In genomic region chr9:128702445-128702948, GRCh38 we compare ENCODE assay signal across 8 cellular contexts. TPM values are rescaled to one million over a fixed set of nuclear protein-coding genes. Genes with fewer than 3 reads are reported as not detected.
A peak's percentile ranks its signal among the peaks of the same experiment; 100 is the strongest.
DNase-seq lines count a peak whose midpoint lies in the region; ATAC-seq and TF ChIP-seq lines count a peak whose summit lies in the region.

Gene PKN3 (plus strand): TSS chr9:128702503. CDS start chr9:128702916, 413 bp downstream.

- ATAC-seq in DND-41 (ENCODE audit: insufficient read depth, low read depth) (peak; percentile 84), GM21576 (IDR thresholded peaks at IDR 0.05; ENCODE audit: unreplicated experiment) (peak; percentile 62), upper lobe of right lung (peak; percentile 95)

- peaks cover 21% of the 10 kb centered on the region for H3K4me1 ChIP-seq in DND-41 (ENCODE audit: insufficient read depth, low read length)
- no peaks in the 10 kb centered on the region for H3K4me1 ChIP-seq in cardiac muscle cell (ENCODE audit: low read depth)
- peaks cover 9% of the 10 kb centered on the region for H3K4me1 ChIP-seq in upper lobe of right lung

- intact Hi-C loops in posterior cingulate gyrus (cut with DNase I) (no loop called here), upper lobe of right lung (cut with DNase I) (no loop called here)

- H3K36me3 Mint-ChIP-seq in activated naive CD8-positive, alpha-beta T cell treated with anti-CD3 and anti-CD28 coated beads for 36 hours, result peaks cover under 1% of the 10 kb centered on the region

- H3K9ac ChIP-seq in DND-41 (ENCODE audit: low read depth, low read length), result peak within 1 kb of the TSS; percentile 87

- H3K9me3 Mint-ChIP-seq in activated naive CD8-positive, alpha-beta T cell treated with anti-CD3 and anti-CD28 coated beads for 36 hours, result no peaks in the 10 kb centered on the region

- H3K79me2 ChIP-seq in DND-41 (ENCODE audit: insufficient read depth, low read length), result peaks cover 11% of the 10 kb centered on the region

- H2AFZ ChIP-seq in DND-41 (ENCODE audit: low read depth, low read length), result peak within 1 kb of the TSS; percentile 90

- H3K4me2 ChIP-seq in DND-41 (ENCODE audit: insufficient read depth, low read length), result peak within 1 kb of the TSS; percentile 95

- no peaks in the 10 kb centered on the region for H3K9me3 ChIP-seq in DND-41 (ENCODE audit: insufficient read depth, low read length, severe bottlenecking)
- H3K9me3 ChIP-seq in KOPT-K1 (ENCODE audit: insufficient read depth, low read length, poor library complexity, severe bottlenecking), result no peaks in the 10 kb centered on the region
- H3K9me3 ChIP-seq in cardiac muscle cell (ENCODE audit: low read depth), result no peaks in the 10 kb centered on the region
- no peaks in the 10 kb centered on the region for H3K9me3 ChIP-seq in upper lobe of right lung

- DNase-seq in DND-41 (peak; percentile 86), SKM-1 treated with dmso at 0.1 percent for 144 hours (lab: John Stamatoyannopoulos, UW; ENCODE audit: unreplicated experiment) (peak; percentile 80), cardiac muscle cell (ENCODE audit: low read depth in 1 of 2, low spot score in 1 of 2) (peak; percentile 84 to 93), posterior cingulate gyrus (peak; percentile 55 to 96 (median 81)), upper lobe of right lung (peak; percentile 95)
- DNase-seq in activated naive CD8-positive, alpha-beta T cell treated with anti-CD3 and anti-CD28 coated beads for 36 hours, result peak; percentile 90

- H3K36me3 ChIP-seq in DND-41 (ENCODE audit: insufficient read depth, low read length), result peaks cover 14% of the 10 kb centered on the region
- H3K36me3 ChIP-seq in KOPT-K1 (ENCODE audit: insufficient read depth, low read length), result peaks cover 5% of the 10 kb centered on the region; the same call in 1 of the 2 replicates
- no peaks in the 10 kb centered on the region for H3K36me3 ChIP-seq in cardiac muscle cell
- H3K36me3 ChIP-seq in upper lobe of right lung, result no peaks in the 10 kb centered on the region

- H3K4me3 Mint-ChIP-seq in activated naive CD8-positive, alpha-beta T cell treated with anti-CD3 and anti-CD28 coated beads for 36 hours, result peak within 1 kb of the TSS; percentile 82

- H3K27me3 Mint-ChIP-seq in activated naive CD8-positive, alpha-beta T cell treated with anti-CD3 and anti-CD28 coated beads for 36 hours, result no peaks in the 10 kb centered on the region

- no peaks in the 10 kb centered on the region for H4K20me1 ChIP-seq in DND-41 (ENCODE audit: insufficient read depth, low read length)

- H3K4me3 ChIP-seq in DND-41 (ENCODE audit: low read depth in 1 of 2, low read length in 2 of 2) (peak within 1 kb of the TSS; percentile 65 to 82; a peak in 3 of 4 replicates), cardiac muscle cell (peak within 1 kb of the TSS; percentile 63), upper lobe of right lung (peak within 1 kb of the TSS; percentile 77)

- H3K27ac ChIP-seq in DND-41 (ENCODE audit: low read length) (peak within 1 kb of the TSS; percentile 68), KOPT-K1 (ENCODE audit: low read depth, low read length, poor library complexity, severe bottlenecking) (peak within 1 kb of the TSS; percentile 50), cardiac muscle cell (peak within 1 kb of the TSS; percentile 58), upper lobe of right lung (peak within 1 kb of the TSS; percentile 80)

- TF ChIP-seq CTCF in DND-41 (IDR thresholded peaks at IDR 0.05; ENCODE audit: borderline replicate concordance, extremely low read depth, low read length, poor library complexity, severe bottlenecking), result peak; percentile 76
- peak; percentile 81 for TF ChIP-seq CTCF in cardiac muscle cell (IDR thresholded peaks at IDR 0.05; ENCODE audit: low read depth, low read length)
- peak; percentile 82 for TF ChIP-seq CTCF in upper lobe of right lung (IDR thresholded peaks at IDR 0.05)

- no peaks in the 10 kb centered on the region for H3K27me3 ChIP-seq in DND-41 (ENCODE audit: insufficient read depth, low read length, poor library complexity)
- H3K27me3 ChIP-seq in cardiac muscle cell, result no peaks in the 10 kb centered on the region
- no peaks in the 10 kb centered on the region for H3K27me3 ChIP-seq in upper lobe of right lung

- peaks cover 10% of the 10 kb centered on the region for H3K4me1 Mint-ChIP-seq in activated naive CD8-positive, alpha-beta T cell treated with anti-CD3 and anti-CD28 coated beads for 36 hours

- H3K27ac Mint-ChIP-seq in activated naive CD8-positive, alpha-beta T cell treated with anti-CD3 and anti-CD28 coated beads for 36 hours, result peak within 1 kb of the TSS; percentile 68

RNA-seq across cellular contexts. Expression of gene PKN3, which starts in this region (rescaled TPM):
- total RNA-seq in activated naive CD8-positive, alpha-beta T cell treated with anti-CD3 and anti-CD28 coated beads for 36 hours, result 1 to 10 TPM; 7.2 to 7.8 TPM
- total RNA-seq in cardiac muscle cell (13.8 and 17.9 TPM in 2 replicates), upper lobe of right lung (13.4 TPM)
- polyA plus RNA-seq in cardiac muscle cell, result 13.4 and 13.5 TPM in 2 replicates

Comparison
In these comparisons a context has a peak if more than half of its experiments do, and no peak if none do; other contexts are left out.
1. Peak in every context shown above with its lines: DNase-seq, ATAC-seq, H3K4me3 ChIP-seq and H3K27ac ChIP-seq.